ENCODE assay signal across 12 cellular contexts in genomic region chr2:157789933-157790511, GRCh38.
A peak's percentile ranks its signal among the peaks of the same experiment; 100 is the strongest.
DNase-seq lines count a peak whose midpoint lies in the region; ATAC-seq and TF ChIP-seq lines count a peak whose summit lies in the region.
"Had no signal": no experiment of that assay in that cellular context is flagged by ENCODE, and none has a peak within 500 bp of the region (broad histone marks: within the 10 kb centered on the region; RNA-seq: fewer than 3 reads in every experiment).

No MANE protein-coding gene starts in this region.

- no peak overlapping the region for H3K56ac ChIP-seq in mesendoderm (ENCODE audit: low read length)

- H3K79me1 ChIP-seq in mesendoderm (ENCODE audit: low read length): peaks cover 9% of the 10 kb centered on the region

- no peak for TF ChIP-seq CTCF in mammary epithelial cell (conservative IDR thresholded peaks at IDR 0.05 in 1 of 2, IDR thresholded peaks at IDR 0.05 in 1 of 2; ENCODE audit: extremely low read depth in 1 of 2, insufficient read depth in 1 of 2, low read depth in 1 of 2, low read length in 2 of 2)
- no peak for TF ChIP-seq CTCF in tibial artery (IDR thresholded peaks at IDR 0.05)

- H2BK5ac ChIP-seq in mesendoderm (ENCODE audit: low read length): no peak overlapping the region

- no peak overlapping the region for H2BK120ac ChIP-seq in mesendoderm (ENCODE audit: low read depth, low read length)

- H3K36me3 Mint-ChIP-seq in activated CD8-positive, alpha-beta memory T cell treated with anti-CD3 and anti-CD28 coated beads, Interleukin-2, amount 10 ng/mL, durations not matched to agents 7 days and 5 days: peaks cover 3% of the 10 kb centered on the region

- H3K36me3 ChIP-seq in mammary epithelial cell (ENCODE audit: insufficient read depth, low read length) (no peaks in the 10 kb centered on the region), mesendoderm (ENCODE audit: control insufficient read depth, insufficient read depth, low read length) (no peaks in the 10 kb centered on the region), tibial artery (no peaks in the 10 kb centered on the region)
- H3K36me3 ChIP-seq: HAP-1 had no signal

- peaks cover 15% of the 10 kb centered on the region for H3K4me1 Mint-ChIP-seq in activated CD8-positive, alpha-beta memory T cell treated with anti-CD3 and anti-CD28 coated beads, Interleukin-2, amount 10 ng/mL, durations not matched to agents 7 days and 5 days

- in situ Hi-C loops in mammary epithelial cell (cut with MboI; ENCODE audit: low sequenced_read_pairs in 2 of 2): loop anchor here (10.0 to 25.0 kb wide), 4 partner anchors 65 to 947 kb away; partner anchors contain the start of gene ACVR1 (in 1 of the 2)

- CTCF ChIA-PET in activated CD8-positive, alpha-beta memory T cell treated with anti-CD3 and anti-CD28 coated beads, Interleukin-2, amount 10 ng/mL, durations not matched to agents 7 days and 5 days (lab: Charles Lee): interaction anchor here (1.1 to 1.8 kb wide), 4 partner anchors 9 to 218 kb away, joined by 3 to 7 read pairs (median 4); no protein-coding TSS in a partner anchor
- CTCF ChIA-PET in mammary epithelial cell (lab: Charles Lee; ENCODE audit: low non-redundant PET): no interaction called here

- peaks cover 5% of the 10 kb centered on the region for H3K79me2 ChIP-seq in mammary epithelial cell (ENCODE audit: insufficient read depth, low read length)
- H3K79me2 ChIP-seq in mesendoderm (ENCODE audit: control insufficient read depth, insufficient read depth, low read length): no peaks in the 10 kb centered on the region

- no peak overlapping the region for H3K4me2 ChIP-seq in mammary epithelial cell (ENCODE audit: insufficient read depth, low read depth, low read length)
- no peak overlapping the region for H3K4me2 ChIP-seq in mesendoderm (ENCODE audit: low read length)

- no peak overlapping the region for H2AK5ac ChIP-seq in mesendoderm (ENCODE audit: low read length)

- 32% methylated on average over 4 of the region's 4 CpGs for WGBS in mammary epithelial cell (ENCODE audit: low coverage, missing lambda C conversion rate)
- no CpG with 5 or more reads among the region's 4 CpGs for WGBS in mesendoderm (ENCODE audit: extremely low coverage, insufficient coverage, low lambda C conversion rate)

- no peak overlapping the region for H4K8ac ChIP-seq in mesendoderm (ENCODE audit: low read depth, low read length)

- peak overlapping the region; percentile 29 for H3K27ac Mint-ChIP-seq in activated CD8-positive, alpha-beta memory T cell treated with anti-CD3 and anti-CD28 coated beads, Interleukin-2, amount 10 ng/mL, durations not matched to agents 7 days and 5 days

- no peaks in the 10 kb centered on the region for H3K27me3 Mint-ChIP-seq in activated CD8-positive, alpha-beta memory T cell treated with anti-CD3 and anti-CD28 coated beads, Interleukin-2, amount 10 ng/mL, durations not matched to agents 7 days and 5 days

- H2AFZ ChIP-seq in mammary epithelial cell (ENCODE audit: low read depth, low read length): no peak overlapping the region

- no peak overlapping the region for H2BK15ac ChIP-seq in mesendoderm (replicated peaks; ENCODE audit: low read depth)

- intact Hi-C loops in mammary epithelial cell (cut with micrococcal nuclease): loop anchor here (10.0 kb wide), 1 partner anchor 465 kb away; the partner anchor contains the start of gene ERMN
- intact Hi-C loops in tibial artery (cut with DNase I; ENCODE audit: low total_unique reads): loop anchor here (5.0 to 10.0 kb wide), 2 partner anchors 87 to 495 kb away; partner anchors contain the start of gene ACVR1

- no peaks in the 10 kb centered on the region for H3K9me3 Mint-ChIP-seq in activated CD8-positive, alpha-beta memory T cell treated with anti-CD3 and anti-CD28 coated beads, Interleukin-2, amount 10 ng/mL, durations not matched to agents 7 days and 5 days (ENCODE audit: low read depth)

- H3K4me3 ChIP-seq in mammary epithelial cell (replicated peaks in 1 of 3; ENCODE audit: insufficient read depth in 1 of 3, low read depth in 2 of 3, low read length in 3 of 3) (no peak overlapping the region), mesendoderm (ENCODE audit: low read length) (no peak overlapping the region), tibial artery (no peak overlapping the region)
- H3K4me3 ChIP-seq: dorsolateral prefrontal cortex, HAP-1 had no signal

- ATAC-seq in activated CD8-positive, alpha-beta memory T cell treated with anti-CD3 and anti-CD28 coated beads, Interleukin-2, amount 10 ng/mL, durations not matched to agents 7 days and 5 days: peak; percentile 78
- ATAC-seq in GM21576 (IDR thresholded peaks at IDR 0.05; ENCODE audit: unreplicated experiment): no peak

- no peak overlapping the region for H3K4ac ChIP-seq in mesendoderm (ENCODE audit: low read depth, low read length)

- H3K9me3 ChIP-seq in mammary epithelial cell (replicated peaks; ENCODE audit: insufficient read depth, low read length) (no peaks in the 10 kb centered on the region), tibial artery (no peaks in the 10 kb centered on the region)
- H3K9me3 ChIP-seq: HAP-1 had no signal

- H3K4me3 Mint-ChIP-seq in activated CD8-positive, alpha-beta memory T cell treated with anti-CD3 and anti-CD28 coated beads, Interleukin-2, amount 10 ng/mL, durations not matched to agents 7 days and 5 days: no peak overlapping the region

- H3K27me3 ChIP-seq in mammary epithelial cell (ENCODE audit: insufficient read depth, low read length): no peaks in the 10 kb centered on the region
- H3K27me3 ChIP-seq in mesendoderm (ENCODE audit: insufficient read depth, low read length, poor library complexity): no peaks in the 10 kb centered on the region
- no peaks in the 10 kb centered on the region for H3K27me3 ChIP-seq in tibial artery
- H3K27me3 ChIP-seq: dorsolateral prefrontal cortex had no signal

- dilution Hi-C loops in mammary epithelial cell (cut with HindIII; ENCODE audit: low sequenced_read_pairs): loop anchor here (5.0 to 25.0 kb wide), 2 partner anchors 77 to 222 kb away; no protein-coding TSS in a partner anchor

- H3K4me1 ChIP-seq in mammary epithelial cell (ENCODE audit: insufficient read depth, low read length) (peaks cover 25% of the 10 kb centered on the region), mesendoderm (ENCODE audit: control insufficient read depth, low read depth, low read length) (peaks cover 26% of the 10 kb centered on the region), tibial artery (peaks cover 0 to 71% (median 36%) of the 10 kb centered on the region in 4 donors)

- H4K5ac ChIP-seq in mesendoderm (ENCODE audit: low read length): no peak overlapping the region

- H4K20me1 ChIP-seq in mammary epithelial cell (ENCODE audit: insufficient read depth, low read length): no peaks in the 10 kb centered on the region

- no peak overlapping the region for H3K18ac ChIP-seq in mesendoderm (ENCODE audit: low read length)

- H3K9ac ChIP-seq in mammary epithelial cell (ENCODE audit: insufficient read depth, low read length) (no peak overlapping the region), mesendoderm (ENCODE audit: low read length) (no peak overlapping the region)

- no TSS peak for BruUV-seq in mammary epithelial cell (replicated peaks; lab: Mats Ljungman, UMichigan)

- DNase-seq in activated CD8-positive, alpha-beta memory T cell treated with anti-CD3 and anti-CD28 coated beads, Interleukin-2, amount 10 ng/mL, durations not matched to agents 7 days and 5 days: peak; percentile 69
- no peak for DNase-seq in activated CD8-positive, alpha-beta memory T cell treated with anti-CD3 and anti-CD28 coated beads for 24 hours
- DNase-seq in mammary epithelial cell (peak; percentile 23), mesendoderm (peak; percentile 25), tibial artery (peak; percentile 46 to 84), SKM-1 treated with dmso at 0.1 percent for 144 hours (lab: John Stamatoyannopoulos, UW; ENCODE audit: unreplicated experiment) (no peak)
- DNase-seq in stimulated activated CD4-positive, alpha-beta T cell treated with anti-CD3 and anti-CD28 coated beads, Interleukin-2, amount 100 ng/mL, for 48 hours: no peak
- DNase-seq: activated CD8-positive, alpha-beta memory T cell treated with anti-CD3 and anti-CD28 coated beads, Interleukin-2, amount 50 U/mL, for 4 hours; dorsolateral prefrontal cortex; stimulated activated CD4-positive, alpha-beta T cell treated with anti-CD3 and anti-CD28 coated beads, Interleukin-12 subunit alpha, Interleukin-12 subunit beta, amount 100 ng/mL, for 4 hours had no signal

- H3K27ac ChIP-seq in mammary epithelial cell (ENCODE audit: insufficient read depth, low read depth, low read length) (no peak overlapping the region), mesendoderm (ENCODE audit: low read depth, low read length) (no peak overlapping the region), tibial artery (peak overlapping the region; percentile 63 to 65)

- H3K23ac ChIP-seq in mesendoderm (ENCODE audit: low read length): no peak overlapping the region

Comparison
In these comparisons a context has a peak if more than half of its experiments do, and no peak if none do; other contexts are left out.
1. DNase-seq: peak in activated CD8-positive, alpha-beta memory T cell treated with anti-CD3 and anti-CD28 coated beads, Interleukin-2, amount 10 ng/mL, durations not matched to agents 7 days and 5 days (single experiment), mammary epithelial cell (single experiment), mesendoderm (single experiment) and tibial artery (2 of 2); none in activated CD8-positive, alpha-beta memory T cell treated with anti-CD3 and anti-CD28 coated beads for 24 hours (single experiment), stimulated activated CD4-positive, alpha-beta T cell treated with anti-CD3 and anti-CD28 coated beads, Interleukin-2, amount 100 ng/mL, for 48 hours (0 of 2) and SKM-1 treated with dmso at 0.1 percent for 144 hours (single experiment).
2. H3K27ac ChIP-seq: peak in tibial artery (2 of 2); none in mammary epithelial cell (single experiment) and mesendoderm (single experiment).